27 cellular contexts compared by ENCODE assay signal in the genomic region with DNA sequence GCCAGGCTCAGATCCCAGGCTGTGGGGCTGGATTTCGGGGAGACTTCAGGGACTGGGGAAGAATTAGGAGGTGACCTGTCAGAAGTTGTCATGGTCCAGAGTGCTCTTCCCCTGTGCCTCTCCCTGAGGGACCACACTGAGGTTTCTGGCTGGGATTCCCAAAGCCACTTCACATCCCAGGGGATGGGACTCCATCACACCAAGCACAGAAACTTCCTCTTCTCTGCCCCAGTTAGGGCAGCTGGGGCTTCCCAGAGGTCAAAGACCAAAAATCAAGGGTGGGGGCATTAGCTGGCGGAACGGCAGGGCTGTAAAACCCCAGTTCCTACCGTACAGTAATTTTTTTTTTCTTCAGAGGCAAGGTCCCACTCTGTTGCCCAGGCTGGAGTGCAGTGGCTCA. TPM values are rescaled to one million over a fixed set of nuclear protein-coding genes. Genes with fewer than 3 reads are reported as not detected.
DNase-seq lines count a peak whose midpoint lies in the region; ATAC-seq and TF ChIP-seq lines count a peak whose summit lies in the region.
"Had no signal": no experiment of that assay in that cellular context is flagged by ENCODE, and none has a peak within 500 bp of the region (broad histone marks: within the 10 kb centered on the region; RNA-seq: fewer than 3 reads in every experiment).

No MANE protein-coding gene starts in this region.

- no peaks in the 10 kb centered on the region for H3K9me3 ChIP-seq in OCI-LY3 (ENCODE audit: insufficient read depth, low read length)
- H3K9me3 ChIP-seq: HAP-1 had no signal

- no peak overlapping the region for H3K27ac Mint-ChIP-seq in activated naive CD8-positive, alpha-beta T cell treated with anti-CD3 and anti-CD28 coated beads, Interleukin-2, amount 50 U/mL, for 24 hours
- no peak overlapping the region for H3K27ac Mint-ChIP-seq in activated naive CD8-positive, alpha-beta T cell treated with anti-CD3 and anti-CD28 coated beads for 36 hours
- peak overlapping the region; percentile 82 to 95 (median 94) for H3K27ac Mint-ChIP-seq in naive B cell

- H3K36me3 Mint-ChIP-seq in activated naive CD8-positive, alpha-beta T cell treated with anti-CD3 and anti-CD28 coated beads, Interleukin-2, amount 50 U/mL, for 24 hours (ENCODE audit: low read depth), result peaks cover 2% of the 10 kb centered on the region
- H3K36me3 Mint-ChIP-seq in activated naive CD8-positive, alpha-beta T cell treated with anti-CD3 and anti-CD28 coated beads for 36 hours, result no peaks in the 10 kb centered on the region
- peaks cover 8 to 15% of the 10 kb centered on the region in 2 donors for H3K36me3 Mint-ChIP-seq in naive B cell

- peaks cover 15% of the 10 kb centered on the region for H3K4me1 ChIP-seq in OCI-LY3 (ENCODE audit: low read length)
- H3K4me1 ChIP-seq: HAP-1 had no signal

- H3K27me3 ChIP-seq in OCI-LY3 (ENCODE audit: low read depth, low read length), result peaks cover 44% of the 10 kb centered on the region

- H3K36me3 ChIP-seq in OCI-LY3 (replicated peaks; ENCODE audit: low read depth, low read length), result no peaks in the 10 kb centered on the region
- H3K36me3 ChIP-seq: HAP-1 had no signal

- peaks cover 9% of the 10 kb centered on the region for H3K27me3 Mint-ChIP-seq in activated naive CD8-positive, alpha-beta T cell treated with anti-CD3 and anti-CD28 coated beads, Interleukin-2, amount 50 U/mL, for 24 hours
- peaks cover 13% of the 10 kb centered on the region for H3K27me3 Mint-ChIP-seq in activated naive CD8-positive, alpha-beta T cell treated with anti-CD3 and anti-CD28 coated beads for 36 hours
- no peaks in the 10 kb centered on the region for H3K27me3 Mint-ChIP-seq in naive B cell

- peak overlapping the region; percentile 1 for H3K4me3 Mint-ChIP-seq in activated naive CD8-positive, alpha-beta T cell treated with anti-CD3 and anti-CD28 coated beads, Interleukin-2, amount 50 U/mL, for 24 hours
- H3K4me3 Mint-ChIP-seq in activated naive CD8-positive, alpha-beta T cell treated with anti-CD3 and anti-CD28 coated beads for 36 hours, result no peak overlapping the region
- H3K4me3 Mint-ChIP-seq in naive B cell, result peak overlapping the region in 5 of 8 donors; percentile 61 to 88 (median 72)

- no peak for TF ChIP-seq CTCF in OCI-LY3 (IDR thresholded peaks at IDR 0.05; ENCODE audit: low read depth, low read length)

- H3K9ac ChIP-seq in OCI-LY3 (ENCODE audit: low read length), result no peak overlapping the region
- H3K9ac ChIP-seq: GM23248 had no signal

- DNase-seq in activated naive CD8-positive, alpha-beta T cell treated with anti-CD3 and anti-CD28 coated beads, Interleukin-2, amount 50 U/mL, for 24 hours, result no peak
- no peak for DNase-seq in activated naive CD8-positive, alpha-beta T cell treated with anti-CD3 and anti-CD28 coated beads for 36 hours
- DNase-seq in naive B cell (no peak), NCI-H1436 treated with DMSO at 0.1 percent for 48 hours (lab: John Stamatoyannopoulos, UW) (no peak), NOMO-1 treated with dmso at 0.1 percent for 144 hours (lab: John Stamatoyannopoulos, UW; ENCODE audit: unreplicated experiment) (no peak)
- DNase-seq: ACHN, GM23248, KG1, NCI-H1092 treated with DMSO at 0.1 percent for 48 hours, NCI-H146, NCI-H2029, NCI-H446, NCI-H526, PC-3, Right ventricle myocardium superior had no signal

- no peak overlapping the region for H3K4me3 ChIP-seq in OCI-LY3 (ENCODE audit: low read length)
- H3K4me3 ChIP-seq: GM23248, HAP-1 had no signal

- H3K4me2 ChIP-seq in OCI-LY3 (ENCODE audit: low read length), result peak overlapping the region; percentile 4; the same call in 1 of the 2 replicates

- H3K79me2 ChIP-seq in OCI-LY3 (ENCODE audit: low read length), result no peaks in the 10 kb centered on the region

- no peak overlapping the region for H3K27ac ChIP-seq in OCI-LY3 (ENCODE audit: low read length)
- H3K27ac ChIP-seq: 22Rv1, C4-2B, GM23248, HL-60 had no signal

- peaks cover 28% of the 10 kb centered on the region for H3K4me1 Mint-ChIP-seq in activated naive CD8-positive, alpha-beta T cell treated with anti-CD3 and anti-CD28 coated beads, Interleukin-2, amount 50 U/mL, for 24 hours
- H3K4me1 Mint-ChIP-seq in activated naive CD8-positive, alpha-beta T cell treated with anti-CD3 and anti-CD28 coated beads for 36 hours, result peaks cover 14% of the 10 kb centered on the region
- peaks cover 6 to 54% (median 47%) of the 10 kb centered on the region in 3 donors for H3K4me1 Mint-ChIP-seq in naive B cell

- H2AFZ ChIP-seq in OCI-LY3 (ENCODE audit: low read depth, low read length), result no peak overlapping the region
- H2AFZ ChIP-seq: GM23248 had no signal

- no peak for ATAC-seq in activated naive CD8-positive, alpha-beta T cell treated with anti-CD3 and anti-CD28 coated beads, Interleukin-2, amount 50 U/mL, for 24 hours
- ATAC-seq in naive B cell (ENCODE audit: low read depth in 2 of 2) (peak; percentile 80 to 83), SK-N-SH treated with all-trans-retinoic acid at 6 μM for 48 hours (no peak), GM19467 (IDR thresholded peaks at IDR 0.05; ENCODE audit: unreplicated experiment) (no peak)
- ATAC-seq: HepG2, PC-3 had no signal

- H3K9me3 Mint-ChIP-seq in activated naive CD8-positive, alpha-beta T cell treated with anti-CD3 and anti-CD28 coated beads, Interleukin-2, amount 50 U/mL, for 24 hours, result no peaks in the 10 kb centered on the region
- no peaks in the 10 kb centered on the region for H3K9me3 Mint-ChIP-seq in activated naive CD8-positive, alpha-beta T cell treated with anti-CD3 and anti-CD28 coated beads for 36 hours
- no peaks in the 10 kb centered on the region for H3K9me3 Mint-ChIP-seq in naive B cell

- no peaks in the 10 kb centered on the region for H4K20me1 ChIP-seq in OCI-LY3 (ENCODE audit: insufficient read depth, low read length)

TF ChIP-seq in SK-N-SH treated with all-trans-retinoic acid at 6 μM for 48 hours, 23 proteins besides CTCF, POLR2A, EP300 and RAD21 (continues in another document):
- no peak for TF ChIP-seq ISL1 (CRISPR knock-in tag; IDR thresholded peaks at IDR 0.05)
- TF ChIP-seq BACH2 (CRISPR knock-in tag; IDR thresholded peaks at IDR 0.05; ENCODE audit: borderline replicate concordance), result no peak
- TF ChIP-seq RARB (CRISPR knock-in tag; IDR thresholded peaks at IDR 0.05), result no peak
- TF ChIP-seq ZFP30 (CRISPR knock-in tag; IDR thresholded peaks at IDR 0.05), result no peak
- TF ChIP-seq, protein P1, sequence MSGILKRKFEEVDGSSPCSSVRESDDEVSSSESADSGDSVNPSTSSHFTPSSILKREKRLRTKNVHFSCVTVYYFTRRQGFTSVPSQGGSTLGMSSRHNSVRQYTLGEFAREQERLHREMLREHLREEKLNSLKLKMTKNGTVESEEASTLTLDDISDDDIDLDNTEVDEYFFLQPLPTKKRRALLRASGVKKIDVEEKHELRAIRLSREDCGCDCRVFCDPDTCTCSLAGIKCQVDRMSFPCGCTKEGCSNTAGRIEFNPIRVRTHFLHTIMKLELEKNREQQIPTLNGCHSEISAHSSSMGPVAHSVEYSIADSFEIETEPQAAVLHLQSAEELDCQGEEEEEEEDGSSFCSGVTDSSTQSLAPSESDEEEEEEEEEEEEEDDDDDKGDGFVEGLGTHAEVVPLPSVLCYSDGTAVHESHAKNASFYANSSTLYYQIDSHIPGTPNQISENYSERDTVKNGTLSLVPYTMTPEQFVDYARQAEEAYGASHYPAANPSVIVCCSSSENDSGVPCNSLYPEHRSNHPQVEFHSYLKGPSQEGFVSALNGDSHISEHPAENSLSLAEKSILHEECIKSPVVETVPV (CRISPR knock-in tag; IDR thresholded peaks at IDR 0.05), result no peak
- TF ChIP-seq PPARA (CRISPR knock-in tag; IDR thresholded peaks at IDR 0.05; ENCODE audit: borderline replicate concordance), result no peak
- no peak for TF ChIP-seq ZNF8 (CRISPR knock-in tag; IDR thresholded peaks at IDR 0.05)
- TF ChIP-seq TOX (CRISPR knock-in tag; IDR thresholded peaks at IDR 0.05; ENCODE audit: borderline replicate concordance), result no peak
- TF ChIP-seq ESRRG (CRISPR knock-in tag; IDR thresholded peaks at IDR 0.05), result no peak
- TF ChIP-seq ZNF70 (CRISPR knock-in tag; IDR thresholded peaks at IDR 0.05), result no peak
- TF ChIP-seq ZFP3 (CRISPR knock-in tag; IDR thresholded peaks at IDR 0.05), result no peak
- no peak for TF ChIP-seq TCF4 (CRISPR knock-in tag; IDR thresholded peaks at IDR 0.05; ENCODE audit: borderline replicate concordance)

RNA-seq across cellular contexts. Expression of a gene that starts 7.4 kb away (rescaled TPM):
- 1 to 10 TPM; 1.5 to 1.7 TPM for total RNA-seq in activated naive CD8-positive, alpha-beta T cell treated with anti-CD3 and anti-CD28 coated beads for 36 hours
- 100 to 1,000 TPM; 613 to 938 (median 691) TPM for polyA plus RNA-seq in naive B cell (ENCODE audit: low read depth in 6 of 6)
- total RNA-seq: Daoy, GM23248, HepG2, HT-29, PC-3, RPMI7951, SK-MEL-5 had no signal
- polyA plus RNA-seq: GM23248, HepG2 had no signal

RNA-seq across cellular contexts. Expression of a gene that starts 13.9 kb away (rescaled TPM):
- total RNA-seq in activated naive CD8-positive, alpha-beta T cell treated with anti-CD3 and anti-CD28 coated beads for 36 hours, result 10 to 100 TPM; 83.3 to 83.8 TPM
- polyA plus RNA-seq in naive B cell (ENCODE audit: low read depth in 6 of 6), result 100 to 1,000 TPM; 171 to 260 (median 224) TPM

RNA-seq across cellular contexts. Expression of a gene that starts 17.6 kb away (rescaled TPM):
- not detected for total RNA-seq in activated naive CD8-positive, alpha-beta T cell treated with anti-CD3 and anti-CD28 coated beads for 36 hours
- polyA plus RNA-seq in naive B cell (ENCODE audit: low read depth in 6 of 6), result under 1 TPM in 2 of 6 donors, not detected in 4; 0.39 to 0.58 TPM
- total RNA-seq: Daoy, GM23248, HepG2, HT-29, PC-3, RPMI7951, SK-MEL-5 had no signal
- polyA plus RNA-seq: GM23248, HepG2 had no signal

RNA-seq across cellular contexts. Expression of a gene that starts 25.6 kb away (rescaled TPM):
- not detected for total RNA-seq in activated naive CD8-positive, alpha-beta T cell treated with anti-CD3 and anti-CD28 coated beads for 36 hours
- polyA plus RNA-seq in naive B cell (ENCODE audit: low read depth in 6 of 6), result not detected
- total RNA-seq: Daoy, GM23248, HepG2, HT-29, PC-3, RPMI7951, SK-MEL-5 had no signal
- polyA plus RNA-seq: GM23248, HepG2 had no signal

RNA-seq across cellular contexts. Expression of a gene that starts 37.4 kb away (rescaled TPM):
- not detected for total RNA-seq in activated naive CD8-positive, alpha-beta T cell treated with anti-CD3 and anti-CD28 coated beads for 36 hours
- polyA plus RNA-seq in naive B cell (ENCODE audit: low read depth in 6 of 6), result 1 to 10 TPM; 1.4 to 3.2 (median 1.8) TPM
- total RNA-seq: Daoy, GM23248, HepG2, HT-29, PC-3, RPMI7951, SK-MEL-5 had no signal
- polyA plus RNA-seq: GM23248, HepG2 had no signal

Comparison
In these comparisons a context has a peak if more than half of its experiments do, and no peak if none do; other contexts are left out.
1. ATAC-seq: peak in naive B cell (2 of 2); none in activated naive CD8-positive, alpha-beta T cell treated with anti-CD3 and anti-CD28 coated beads, Interleukin-2, amount 50 U/mL, for 24 hours (single experiment), SK-N-SH treated with all-trans-retinoic acid at 6 μM for 48 hours (single experiment) and GM19467 (single experiment).
2. H3K27ac Mint-ChIP-seq: peak in naive B cell (6 of 6); none in activated naive CD8-positive, alpha-beta T cell treated with anti-CD3 and anti-CD28 coated beads, Interleukin-2, amount 50 U/mL, for 24 hours (single experiment) and activated naive CD8-positive, alpha-beta T cell treated with anti-CD3 and anti-CD28 coated beads for 36 hours (single experiment).